ENCODE assay signal across 28 cellular contexts in the genomic region with DNA sequence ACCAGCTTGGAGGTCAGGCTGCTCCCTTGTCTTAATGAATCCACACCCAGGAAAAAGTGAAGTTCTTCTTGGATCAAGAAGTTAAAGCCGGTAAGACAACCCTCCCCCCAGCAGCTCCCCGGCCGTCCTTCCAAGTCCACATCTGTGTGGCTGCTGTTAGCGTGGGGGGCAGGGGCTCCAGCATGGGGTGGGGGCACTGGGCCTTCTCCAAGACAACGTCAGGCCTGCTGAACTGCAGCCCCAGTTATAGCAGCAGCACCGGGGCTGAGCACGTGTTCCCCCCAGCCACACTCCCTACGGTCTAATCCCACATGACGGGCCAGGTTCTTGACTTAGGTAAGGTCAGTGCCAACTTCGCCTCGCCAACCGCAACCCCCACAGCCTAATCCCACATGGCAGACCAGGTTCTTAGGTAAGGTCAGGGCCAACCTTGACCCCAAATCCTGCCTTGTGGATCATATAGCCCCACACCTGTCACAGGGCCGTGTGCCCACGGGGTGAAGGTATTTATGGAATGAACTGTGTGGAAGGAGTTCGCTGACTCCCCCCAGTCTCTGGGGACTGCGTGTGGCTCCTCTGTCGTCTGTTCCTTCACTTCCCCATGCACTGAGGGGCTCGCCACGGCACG. TPM values are rescaled to one million over a fixed set of nuclear protein-coding genes. Genes with fewer than 3 reads are reported as not detected.
"Had no signal": no experiment of that assay in that cellular context is flagged by ENCODE, and none has a peak within 500 bp of the region (broad histone marks: within the 10 kb centered on the region; RNA-seq: fewer than 3 reads in every experiment).

No MANE protein-coding gene starts in this region.

- H3K4me3 ChIP-seq: hepatocyte, left lung, lung, neural progenitor cell, ovary, prostate gland, skin epidermis, suprapubic skin, thoracic aorta, tibial artery, upper lobe of right lung had no signal

- FAIRE-seq: keratinocyte, urothelium cell line had no signal

- H3K36me3 ChIP-seq: left lung, neural progenitor cell, ovary, prostate gland, suprapubic skin, thoracic aorta, tibial artery, upper lobe of right lung had no signal

- H3K27me3 ChIP-seq: ovary had no signal

- H2AFZ ChIP-seq: hepatocyte, neural progenitor cell had no signal

- H3K9me3 ChIP-seq: left lung, ovary, prostate gland, suprapubic skin, thoracic aorta, tibial artery, upper lobe of right lung had no signal

- H3K9ac ChIP-seq: neural progenitor cell had no signal

- DNase-seq: left colon; mesendoderm; naive B cell; natural killer cell; nephron progenitor cell; ovary; right cardiac atrium; stimulated activated CD4-positive, alpha-beta T cell treated with anti-CD3 and anti-CD28 coated beads, Interleukin-4, amount 100 ng/mL, for 24 hours; stimulated activated naive CD4-positive, alpha-beta T cell; tibial artery; trophoblast cell; upper lobe of right lung had no signal

- ATAC-seq: left colon; left lung; natural killer cell; right cardiac atrium; sciatic nerve; stimulated activated effector memory CD8-positive, alpha-beta T cell treated with anti-CD3 and anti-CD28 coated beads, Interleukin-12 subunit alpha, Interleukin-12 subunit beta, amount 100 ng/mL, for 72 hours; upper lobe of right lung had no signal

- H3K4me2 ChIP-seq: hepatocyte, neural progenitor cell had no signal

- H3K79me2 ChIP-seq: hepatocyte had no signal

- H3K27ac ChIP-seq: hepatocyte, left lung, neural progenitor cell, ovary, prostate gland, skin epidermis, suprapubic skin, thoracic aorta, tibial artery, upper lobe of right lung had no signal

- H3K4me1 ChIP-seq: left lung, neural progenitor cell, prostate gland, suprapubic skin, tibial artery, upper lobe of right lung had no signal

RNA-seq across cellular contexts. Expression of a gene that starts 30.4 kb away (rescaled TPM):
- total RNA-seq: hepatocyte, left colon, left lung, mesothelial cell of epicardium, mononuclear cell, natural killer cell, sciatic nerve, subcutaneous adipose tissue, upper lobe of right lung had no signal
- polyA plus RNA-seq: liver had no signal
